8 cellular contexts compared by ENCODE assay signal in the genomic region with DNA sequence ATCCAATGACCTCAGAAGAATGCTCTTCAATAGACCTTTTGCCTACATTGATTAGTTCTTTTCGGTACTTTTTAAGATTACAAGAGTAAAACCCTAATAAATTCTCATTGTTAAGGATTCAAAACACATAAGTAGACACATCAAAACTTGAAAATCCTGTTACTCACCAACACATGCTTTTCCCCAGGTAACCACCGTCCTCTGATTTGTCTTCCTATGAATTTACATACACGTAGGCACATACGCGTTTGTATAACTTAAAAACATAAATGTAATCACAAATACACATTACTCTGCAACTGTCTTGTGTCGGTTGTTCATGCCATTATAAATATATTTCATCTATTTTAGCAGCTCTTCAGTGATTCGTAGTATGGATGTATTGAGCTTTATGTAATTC.
DNase-seq lines count a peak whose midpoint lies in the region; ATAC-seq and TF ChIP-seq lines count a peak whose summit lies in the region.

No MANE protein-coding gene starts in this region.

- ATAC-seq in HG03280 (IDR thresholded peaks at IDR 0.05; ENCODE audit: unreplicated experiment) (no peak), HG03039 (IDR thresholded peaks at IDR 0.05; ENCODE audit: unreplicated experiment) (no peak)

- H3K9ac ChIP-seq in HUES48 (ENCODE audit: low read depth, low read length) (0 out of 2 replicates have a peak overlapping the region, but pooled peaks have one; percentile 82), muscle layer of colon (ENCODE audit: low read length) (peak overlapping the region; percentile 80)

- peak overlapping the region; percentile 99 for H3K4me3 ChIP-seq in HUES48 (ENCODE audit: low read depth, low read length)
- peak overlapping the region; percentile 96 for H3K4me3 ChIP-seq in brain microvascular endothelial cell (ENCODE audit: low read depth, low read length)
- H3K4me3 ChIP-seq in muscle layer of colon (ENCODE audit: low read depth in 1 of 2, low read length in 2 of 2) = peak overlapping the region; percentile 92 to 98

- DNase-seq in ACHN (peak; percentile 17), brain microvascular endothelial cell (no peak), anterior cingulate cortex (lab: John Stamatoyannopoulos, UW) (no peak), Ammon's horn (ENCODE audit: low spot score) (no peak)

- TF ChIP-seq CTCF in brain microvascular endothelial cell (IDR thresholded peaks at IDR 0.05; ENCODE audit: low read depth, low read length, missing control alignments) = no peak

- in situ Hi-C loops in ACHN (cut with HindIII; ENCODE audit: low pct_ligation_motif_present, low pct_unique_long_range_greater_than_20kb, low sequenced_read_pairs) (no loop called here), brain microvascular endothelial cell (cut with HindIII; ENCODE audit: low pct_ligation_motif_present, low sequenced_read_pairs) (no loop called here)

- H3K36me3 ChIP-seq in HUES48 (ENCODE audit: control insufficient read depth, insufficient read depth, low read length) (peaks cover under 1% of the 10 kb centered on the region; the same call in 1 of the 2 replicates), brain microvascular endothelial cell (replicated peaks) (no peaks in the 10 kb centered on the region), muscle layer of colon (ENCODE audit: insufficient read depth, low read length) (no peaks in the 10 kb centered on the region)

- peaks cover 30% of the 10 kb centered on the region for H3K4me1 ChIP-seq in HUES48 (ENCODE audit: control insufficient read depth, insufficient read depth, low read length)
- H3K4me1 ChIP-seq in muscle layer of colon (ENCODE audit: insufficient read depth, low read length) = peaks cover 22% of the 10 kb centered on the region

- H3K9me3 ChIP-seq in HUES48 (ENCODE audit: control insufficient read depth, insufficient read depth, low read length) = no peaks in the 10 kb centered on the region
- no peaks in the 10 kb centered on the region for H3K9me3 ChIP-seq in muscle layer of colon (ENCODE audit: low read length)

- H3K27me3 ChIP-seq in HUES48 (ENCODE audit: control insufficient read depth, insufficient read depth, low read length) = no peaks in the 10 kb centered on the region
- H3K27me3 ChIP-seq in brain microvascular endothelial cell (replicated peaks) = no peaks in the 10 kb centered on the region
- no peaks in the 10 kb centered on the region for H3K27me3 ChIP-seq in muscle layer of colon (ENCODE audit: control insufficient read depth in 1 of 2, insufficient read depth in 2 of 2, low read length in 2 of 2)

- H3K27ac ChIP-seq in HUES48 (ENCODE audit: low read depth, low read length) (no peak overlapping the region), brain microvascular endothelial cell (no peak overlapping the region), muscle layer of colon (ENCODE audit: low read depth, low read length) (peak overlapping the region; percentile 65)
